ENCODE assay signal across 21 cellular contexts in genomic region chr6:29948277-29948676, GRCh38. TPM values are rescaled to one million over a fixed set of nuclear protein-coding genes. Genes with fewer than 3 reads are reported as not detected.
DNase-seq lines count a peak whose midpoint lies in the region; ATAC-seq, FAIRE-seq and TF ChIP-seq lines count a peak whose summit lies in the region.
"Had no signal": no experiment of that assay in that cellular context is flagged by ENCODE, and none has a peak within 500 bp of the region (broad histone marks: within the 10 kb centered on the region; RNA-seq: fewer than 3 reads in every experiment).

No MANE protein-coding gene starts in this region.

- TF ChIP-seq EP300 in GM12878 (IDR thresholded peaks at IDR 0.05; ENCODE audit: borderline replicate concordance in 1 of 2, control insufficient read depth in 1 of 2, low read depth in 2 of 2, low read length in 2 of 2) (no peak), stomach (IDR thresholded peaks at IDR 0.05) (no peak)

- H3K27me3 Mint-ChIP-seq in activated T-cell treated with anti-CD3 and anti-CD28 coated beads, Interleukin-2, amount 50 U/mL, for 24 hours = no peaks in the 10 kb centered on the region
- no peaks in the 10 kb centered on the region for H3K27me3 Mint-ChIP-seq in activated T-cell treated with anti-CD3 and anti-CD28 coated beads, Interleukin-2, amount 50 U/mL, for 4 hours (ENCODE audit: low read depth)
- H3K27me3 Mint-ChIP-seq: progenitor cell of endocrine pancreas had no signal

- peaks cover 0 to 28% of the 10 kb centered on the region in 2 experiments for H3K36me3 ChIP-seq in GM12878 (ENCODE audit: control insufficient read depth in 2 of 2, insufficient read depth in 2 of 2, low read length in 1 of 2)
- peaks cover 76% of the 10 kb centered on the region for H3K36me3 ChIP-seq in neutrophil
- H3K36me3 ChIP-seq in uterus = no peaks in the 10 kb centered on the region
- H3K36me3 ChIP-seq in stomach = peaks cover 0 to 41% (median 22%) of the 10 kb centered on the region in 4 donors
- peaks cover 0 to 63% (median 0%) of the 10 kb centered on the region in 9 donors for H3K36me3 ChIP-seq in heart right ventricle

- H3K9me3 ChIP-seq in GM12878 (replicated peaks; ENCODE audit: control insufficient read depth, insufficient read depth, low read length) (no peaks in the 10 kb centered on the region), neutrophil (no peaks in the 10 kb centered on the region), uterus (no peaks in the 10 kb centered on the region), stomach (no peaks in the 10 kb centered on the region), heart right ventricle (no peaks in the 10 kb centered on the region)
- H3K9me3 ChIP-seq: A549, suprapubic skin had no signal

- POLR2A ChIA-PET in GM12878 (lab: Charles Lee) = interaction anchor here (2.4 kb wide), 1 partner anchor 16 kb away, joined by 10 read pairs; no protein-coding TSS in a partner anchor

- no peak overlapping the region for H2AFZ ChIP-seq in GM12878 (ENCODE audit: control insufficient read depth, low read depth, low read length)

- no peak overlapping the region for H3K9ac ChIP-seq in GM12878 (ENCODE audit: control insufficient read depth, insufficient read depth, low read length)

- FAIRE-seq in GM12878 (lab: Jason Lieb, UNC) = no peak
- FAIRE-seq: A549, astrocyte, GM12892, kidney had no signal

- SMC1A ChIA-PET in GM12878 (lab: Charles Lee; ENCODE audit: uncharacterized antibody, unreplicated experiment) = interaction anchor here (3.0 kb wide), 1 partner anchor 16 kb away, joined by 14 read pairs; no protein-coding TSS in a partner anchor

- H3K79me2 ChIP-seq in GM12878 (ENCODE audit: control insufficient read depth, insufficient read depth, low read length) = peaks cover 22% of the 10 kb centered on the region

- no peak for ATAC-seq in activated T-cell treated with anti-CD3 and anti-CD28 coated beads, Interleukin-2, amount 50 U/mL, for 4 hours
- ATAC-seq in GM12878 (peak; percentile 12), heart right ventricle (no peak)
- ATAC-seq: A549 had no signal

- TF ChIP-seq CTCF in GM12878 (IDR thresholded peaks at IDR 0.05 in 2 of 3, conservative IDR thresholded peaks at IDR 0.05 in 1 of 3; ENCODE audit: control insufficient read depth in 2 of 3, extremely low read depth in 1 of 3, insufficient read depth in 1 of 3, low read depth in 3 of 3, low read length in 3 of 3) (no peak), neutrophil (IDR thresholded peaks at IDR 0.05) (no peak), uterus (IDR thresholded peaks at IDR 0.05) (no peak), stomach (IDR thresholded peaks at IDR 0.05) (no peak), heart right ventricle (IDR thresholded peaks at IDR 0.05) (no peak)

- H4K20me1 ChIP-seq in GM12878 (ENCODE audit: control insufficient read depth, insufficient read depth) = no peaks in the 10 kb centered on the region; the same call in 1 of the 2 replicates

- no peaks in the 10 kb centered on the region for H3K27me3 ChIP-seq in GM12878 (replicated peaks in 1 of 2; ENCODE audit: control insufficient read depth in 2 of 2, insufficient read depth in 2 of 2, low read length in 1 of 2)
- no peaks in the 10 kb centered on the region for H3K27me3 ChIP-seq in neutrophil
- H3K27me3 ChIP-seq in uterus = no peaks in the 10 kb centered on the region
- H3K27me3 ChIP-seq in stomach = no peaks in the 10 kb centered on the region
- no peaks in the 10 kb centered on the region for H3K27me3 ChIP-seq in heart right ventricle
- H3K27me3 ChIP-seq: suprapubic skin had no signal

- no TSS peak for BruUV-seq in GM12878 (replicated peaks; lab: Mats Ljungman, UMichigan)

- RAD21 ChIA-PET in GM12878 (lab: Charles Lee; ENCODE audit: unreplicated experiment) = interaction anchor here (0.7 kb wide), 1 partner anchor 1070 kb away, joined by 3 read pairs; no protein-coding TSS in a partner anchor

- peak overlapping the region; percentile 31 for H3K27ac Mint-ChIP-seq in activated T-cell treated with anti-CD3 and anti-CD28 coated beads, Interleukin-2, amount 50 U/mL, for 24 hours
- H3K27ac Mint-ChIP-seq: progenitor cell of endocrine pancreas had no signal

- TF ChIP-seq RAD21 in GM12878 (IDR thresholded peaks at IDR 0.05; ENCODE audit: insufficient read depth, low read depth, low read length) = no peak

- intact Hi-C loops in GM12878 (cut with micrococcal nuclease; ENCODE audit: unreplicated experiment) (loop anchor here (10.0 kb wide), 1 partner anchor 223 kb away; the partner anchor contains the start of gene HLA-F), uterus (cut with DNase I; ENCODE audit: low total_unique reads) (no loop called here), stomach (cut with DNase I; ENCODE audit: low total_unique reads) (no loop called here), heart right ventricle (cut with DNase I) (loop anchor here in 1 of 10 donors (10.0 kb wide), 1 partner anchor 63 kb away; no protein-coding TSS in a partner anchor)

- H3K4me1 ChIP-seq in GM12878 (ENCODE audit: control insufficient read depth, insufficient read depth, low read length) (no peaks in the 10 kb centered on the region), neutrophil (ENCODE audit: control insufficient read depth in 1 of 2, insufficient read depth in 1 of 2, low read depth in 1 of 2, low read length in 1 of 2) (peaks cover 14 to 30% of the 10 kb centered on the region in 2 experiments), uterus (no peaks in the 10 kb centered on the region), stomach (peaks cover 0 to 35% (median 15%) of the 10 kb centered on the region in 4 donors), heart right ventricle (peaks cover 0 to 38% (median 18%) of the 10 kb centered on the region in 9 donors)

- in situ Hi-C loops in GM18951 (cut with MboI; ENCODE audit: low sequenced_read_pairs, unreplicated experiment) (no loop called here), GM12878 (cut with MboI) (no loop called here)

- no peaks in the 10 kb centered on the region for H3K9me3 Mint-ChIP-seq in activated T-cell treated with anti-CD3 and anti-CD28 coated beads, Interleukin-2, amount 50 U/mL, for 24 hours
- no peaks in the 10 kb centered on the region for H3K9me3 Mint-ChIP-seq in activated T-cell treated with anti-CD3 and anti-CD28 coated beads, Interleukin-2, amount 50 U/mL, for 4 hours

- 94% methylated on average over 2 of the region's 2 CpGs for WGBS in GM12878 (ENCODE audit: insufficient coverage, insufficient replicate concordance, low lambda C conversion rate, missing lambda C conversion rate)
- WGBS in stomach, 5 donors = 85 to 94% (median 90%) methylated on average over 2 of the region's 2 CpGs
- 88 to 94% methylated on average over 2 of the region's 2 CpGs for WGBS in heart right ventricle, 2 donors

- peaks cover 55% of the 10 kb centered on the region for H3K36me3 Mint-ChIP-seq in activated T-cell treated with anti-CD3 and anti-CD28 coated beads, Interleukin-2, amount 50 U/mL, for 24 hours (ENCODE audit: low read depth)
- peaks cover 52% of the 10 kb centered on the region for H3K36me3 Mint-ChIP-seq in activated T-cell treated with anti-CD3 and anti-CD28 coated beads, Interleukin-2, amount 50 U/mL, for 4 hours (ENCODE audit: insufficient read depth)

- TF ChIP-seq POLR2A in GM18951 (IDR thresholded peaks at IDR 0.05; ENCODE audit: extremely low read depth, insufficient read depth, insufficient read length) (peak; percentile 12), GM12878 (IDR thresholded peaks at IDR 0.05; ENCODE audit: low read depth, low read length) (peak; percentile 74), uterus (IDR thresholded peaks at IDR 0.05) (no peak), stomach (IDR thresholded peaks at IDR 0.05) (no peak)

- H3K4me3 ChIP-seq in GM12878 (no peak overlapping the region), neutrophil (ENCODE audit: low read depth in 1 of 2, low read length in 1 of 2) (no peak overlapping the region), uterus (no peak overlapping the region), stomach (no peak overlapping the region), heart right ventricle (no peak overlapping the region)
- H3K4me3 ChIP-seq: A549, SK-N-MC, suprapubic skin had no signal

- peaks cover 25% of the 10 kb centered on the region for H3K4me1 Mint-ChIP-seq in activated T-cell treated with anti-CD3 and anti-CD28 coated beads, Interleukin-2, amount 50 U/mL, for 24 hours (ENCODE audit: low read depth)
- peaks cover 42% of the 10 kb centered on the region for H3K4me1 Mint-ChIP-seq in activated T-cell treated with anti-CD3 and anti-CD28 coated beads, Interleukin-2, amount 50 U/mL, for 4 hours (ENCODE audit: low read depth)

- H3K4me3 Mint-ChIP-seq in activated T-cell treated with anti-CD3 and anti-CD28 coated beads, Interleukin-2, amount 50 U/mL, for 24 hours = no peak overlapping the region
- H3K4me3 Mint-ChIP-seq in activated T-cell treated with anti-CD3 and anti-CD28 coated beads, Interleukin-2, amount 50 U/mL, for 4 hours = no peak overlapping the region

- H3K4me2 ChIP-seq in GM12878 (ENCODE audit: control insufficient read depth, insufficient read depth) = no peak overlapping the region
- H3K4me2 ChIP-seq: A549 had no signal

- CTCF ChIA-PET in GM12878 (lab: Yijun Ruan, JAX) = interaction anchor here (1.0 kb wide), 1 partner anchor 52 kb away, joined by 3 read pairs; no protein-coding TSS in a partner anchor

- no peak for DNase-seq in activated T-cell treated with anti-CD3 and anti-CD28 coated beads, Interleukin-2, amount 50 U/mL, for 24 hours
- DNase-seq in activated T-cell treated with anti-CD3 and anti-CD28 coated beads, Interleukin-2, amount 50 U/mL, for 4 hours = no peak
- no peak for DNase-seq in GM12878 (ENCODE audit: low read depth, low spot score)
- no peak for DNase-seq in uterus
- DNase-seq in stomach = no peak
- no peak for DNase-seq in heart right ventricle
- DNase-seq: activated naive CD4-positive, alpha-beta T cell treated with Interleukin-2 at 50 U/mL for 16 hours; activated T-cell treated with anti-CD3 and anti-CD28 coated beads for 4 hours; central memory CD4-positive, alpha-beta T cell; dermis blood vessel endothelial cell; kidney; NCI-H2029 treated with DMSO at 0.1 percent for 48 hours; NCI-H345 had no signal

- H3K27ac ChIP-seq in GM12878 (ENCODE audit: control insufficient read depth, insufficient read depth) (no peak overlapping the region), neutrophil (peak overlapping the region; percentile 47), uterus (no peak overlapping the region), stomach (no peak overlapping the region), heart right ventricle (no peak overlapping the region)
- H3K27ac ChIP-seq: A549, SK-N-MC, suprapubic skin had no signal

RNA-seq across cellular contexts. Expression of gene HLA-A, which starts 5.9 kb away (rescaled TPM):
- 1,000 to 10,000 TPM; 1,247 to 1,756 (median 1,527) TPM for total RNA-seq in activated T-cell treated with anti-CD3 and anti-CD28 coated beads, Interleukin-2, amount 50 U/mL, for 4 hours
- total RNA-seq in GM12878 (2013; cell fraction: nucleolus; rRNA removed) = 877 and 922 TPM in 2 replicates
- 1,155 and 1,166 TPM in 2 replicates for total RNA-seq in GM12878 (2014; rRNA removed)
- 455 and 468 TPM in 2 replicates for total RNA-seq in GM12878 (2014; rRNA removed; fragmentation: Illumina TruSeq; extraction: Trizol)
- total RNA-seq in GM12878 (2021) = 928 and 1,003 TPM in 2 replicates
- 718 TPM for polyA plus RNA-seq in GM12878 (2011; ENCODE audit: low read depth)
- 490 and 959 TPM in 2 replicates for polyA plus RNA-seq in GM12878 (2011; rRNA removed)
- polyA plus RNA-seq in GM12878 (2011; cell fraction: cytosol; rRNA removed) = 1,522 and 1,730 TPM in 2 replicates
- 1,255 and 1,711 TPM in 2 replicates for polyA plus RNA-seq in GM12878 (2011; cell fraction: nucleus; rRNA removed)
- 1,065 and 1,243 TPM in 2 replicates for polyA plus RNA-seq in GM12878 (2012)
- 255 and 382 TPM in 2 replicates for polyA plus RNA-seq in GM12878 (2014; fragmentation: Illumina TruSeq; extraction: Trizol)
- polyA plus RNA-seq in GM12878 (2014; fragmentation: Nextera tagmentation; extraction: Ambion mirVana) = 100 to 1,000 TPM; 129 to 329 TPM
- polyA plus RNA-seq in GM12878 (2014; rRNA removed) = 1,078 and 1,263 TPM in 2 replicates
- 100 to 1,000 TPM; 699 to 799 TPM for polyA plus RNA-seq in GM12878 (2016; fragmentation: Nextera tagmentation; extraction: Ambion mirVana)
- polyA minus RNA-seq in GM12878 (2011; rRNA and poly(A)+ RNA removed) = 560 and 847 TPM in 2 replicates
- polyA minus RNA-seq in GM12878 (2011; cell fraction: cytosol; rRNA and poly(A)+ RNA removed) = 323 and 371 TPM in 2 replicates
- 239 and 260 TPM in 2 replicates for polyA minus RNA-seq in GM12878 (2011; cell fraction: nucleus; rRNA and poly(A)+ RNA removed)
- total RNA-seq in uterus = 100 to 1,000 TPM; 160 to 722 (median 625) TPM
- 100 to 1,000 TPM; 290 to 910 (median 313) TPM for total RNA-seq in stomach
- 100 to 1,000 TPM; 142 to 628 (median 276) TPM for polyA plus RNA-seq in stomach
- 1,000 to 10,000 TPM in 1 of 10 donors, 100 to 1,000 TPM in 9; 218 to 1,594 (median 276) TPM for total RNA-seq in heart right ventricle
- polyA plus RNA-seq in heart right ventricle = 1,000 to 10,000 TPM in 1 of 2 donors, 100 to 1,000 TPM in 1; 450 to 1,261 TPM

Comparison
In these comparisons a context has a peak if more than half of its experiments do, and no peak if none do; other contexts are left out.
1. POLR2A ChIP-seq: peak in GM18951 (single experiment) and GM12878 (single experiment); none in uterus (0 of 2) and stomach (0 of 4).